In the genomic region with DNA sequence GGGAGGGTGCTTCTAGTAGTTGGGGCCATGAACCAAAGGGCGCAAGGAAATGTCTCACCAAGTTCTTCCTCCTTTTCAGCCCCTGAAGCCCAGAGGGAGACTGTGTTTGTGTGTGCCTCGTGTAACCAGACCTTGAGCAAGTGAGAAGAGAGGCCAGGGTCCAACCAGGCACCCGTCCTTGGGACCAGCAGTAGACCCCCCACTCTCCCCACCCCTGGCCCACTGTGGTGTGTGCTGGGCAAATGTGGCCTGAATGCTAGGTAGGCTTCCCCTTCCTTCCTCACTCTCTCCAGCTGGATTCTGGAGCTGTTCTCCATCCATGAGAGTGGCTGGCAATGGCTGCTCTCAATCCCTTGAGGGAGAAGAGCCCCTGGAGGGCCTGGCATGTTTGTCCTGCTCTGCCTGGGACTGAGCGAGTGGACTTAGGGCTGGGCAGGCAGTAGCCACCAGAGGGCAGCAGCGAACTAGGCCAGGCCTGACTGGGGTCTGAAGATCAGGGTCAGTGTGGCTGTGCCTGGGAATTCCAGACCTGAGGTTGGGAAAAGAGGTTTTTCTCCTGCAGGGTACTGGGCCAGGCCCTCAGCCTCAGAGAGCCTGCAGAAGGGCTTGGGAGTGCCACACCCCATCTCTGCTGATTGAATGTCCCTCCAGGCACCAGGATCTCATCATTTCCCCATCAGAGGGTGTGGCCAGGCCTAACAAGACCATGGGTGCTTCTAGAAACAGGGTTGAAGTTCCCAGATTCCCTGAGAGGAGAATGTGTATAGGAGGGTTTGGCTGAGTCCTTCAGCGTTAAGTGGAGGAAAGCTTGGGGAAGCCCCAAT, we compare ENCODE assay signal across 7 cellular contexts. TPM values are rescaled to one million over a fixed set of nuclear protein-coding genes. Genes with fewer than 3 reads are reported as not detected.
A peak's percentile ranks its signal among the peaks of the same experiment; 100 is the strongest.
DNase-seq lines count a peak whose midpoint lies in the region; ATAC-seq, FAIRE-seq and TF ChIP-seq lines count a peak whose summit lies in the region.

No MANE protein-coding gene starts in this region.

- TF ChIP-seq POLR2A in sigmoid colon (IDR thresholded peaks at IDR 0.05): no peak

- FAIRE-seq in astrocyte (lab: Jason Lieb, UNC): no peak

- H3K9ac ChIP-seq in Karpas-422 (ENCODE audit: low read length): no peak overlapping the region
- no peak overlapping the region for H3K9ac ChIP-seq in astrocyte (ENCODE audit: low read length)

- no peaks in the 10 kb centered on the region for H3K27me3 ChIP-seq in GM06990 (replicated peaks; ENCODE audit: control insufficient read depth, insufficient read depth, low read length)
- H3K27me3 ChIP-seq in Karpas-422 (ENCODE audit: low read length): no peaks in the 10 kb centered on the region
- no peaks in the 10 kb centered on the region for H3K27me3 ChIP-seq in astrocyte (ENCODE audit: insufficient read depth, low read length)
- H3K27me3 ChIP-seq in sigmoid colon: no peaks in the 10 kb centered on the region

- in situ Hi-C loops in SK-MEL-5 (cut with HindIII; ENCODE audit: low pct_unique_long_range_greater_than_20kb, low sequenced_read_pairs): no loop called here

- H3K36me3 ChIP-seq in GM06990 (ENCODE audit: control insufficient read depth, insufficient read depth, low read length) (peaks cover 46% of the 10 kb centered on the region), Karpas-422 (ENCODE audit: insufficient read depth, low read length) (no peaks in the 10 kb centered on the region), astrocyte (ENCODE audit: insufficient read depth, low read length) (peaks cover 7% of the 10 kb centered on the region), sigmoid colon (peaks cover 18 to 69% (median 49%) of the 10 kb centered on the region in 4 donors)

- H3K4me1 ChIP-seq in Karpas-422 (ENCODE audit: low read length): no peaks in the 10 kb centered on the region
- no peaks in the 10 kb centered on the region for H3K4me1 ChIP-seq in astrocyte (ENCODE audit: insufficient read depth, low read length)
- H3K4me1 ChIP-seq in sigmoid colon: no peaks in the 10 kb centered on the region

- 58 to 67% methylated on average over 6 of the region's 6 CpGs for WGBS in sigmoid colon, 2 donors

- H3K36me3 Mint-ChIP-seq in astrocyte (ENCODE audit: low read depth, unreplicated experiment): peaks cover 18% of the 10 kb centered on the region

- no peak for TF ChIP-seq EP300 in sigmoid colon (IDR thresholded peaks at IDR 0.05)

- no peaks in the 10 kb centered on the region for H3K79me2 ChIP-seq in Karpas-422 (ENCODE audit: low read length)
- no peaks in the 10 kb centered on the region for H3K79me2 ChIP-seq in astrocyte (ENCODE audit: insufficient read depth, low read length)

- H3K27ac ChIP-seq in Karpas-422 (ENCODE audit: low read length): no peak overlapping the region
- no peak overlapping the region for H3K27ac ChIP-seq in astrocyte (ENCODE audit: low read depth, low read length)
- H3K27ac ChIP-seq in sigmoid colon: peak overlapping the region in 3 of 4 donors; percentile 26 to 60 (median 43)

- TF ChIP-seq CTCF in GM06990 (IDR thresholded peaks at IDR 0.05; ENCODE audit: insufficient read depth, low read length, poor library complexity, severe bottlenecking): peak; percentile 87
- TF ChIP-seq CTCF in astrocyte (IDR thresholded peaks at IDR 0.05; ENCODE audit: insufficient read depth, low read depth, low read length): peak; percentile 76
- TF ChIP-seq CTCF in sigmoid colon (IDR thresholded peaks at IDR 0.05): peak; percentile 6 to 76 (median 68)

- ATAC-seq in GM21619 (IDR thresholded peaks at IDR 0.05; ENCODE audit: unreplicated experiment): no peak

- no peaks in the 10 kb centered on the region for H3K27me3 Mint-ChIP-seq in astrocyte (ENCODE audit: low read depth, unreplicated experiment)

- H3K4me3 Mint-ChIP-seq in astrocyte (ENCODE audit: unreplicated experiment): no peak overlapping the region

- H3K27ac Mint-ChIP-seq in astrocyte (ENCODE audit: unreplicated experiment): peak overlapping the region; percentile 18

- no peaks in the 10 kb centered on the region for H3K9me2 ChIP-seq in Karpas-422 (replicated peaks; ENCODE audit: insufficient read depth, low read length)

- H2AFZ ChIP-seq in Karpas-422 (ENCODE audit: low read length): no peak overlapping the region
- H2AFZ ChIP-seq in astrocyte (ENCODE audit: low read depth, low read length): no peak overlapping the region

- H3K9me3 Mint-ChIP-seq in astrocyte (ENCODE audit: unreplicated experiment): no peaks in the 10 kb centered on the region

- no peak overlapping the region for H3K4me3 ChIP-seq in GM06990 (replicated peaks; ENCODE audit: low read depth, low read length)
- H3K4me3 ChIP-seq in Karpas-422 (ENCODE audit: low read length): no peak overlapping the region
- H3K4me3 ChIP-seq in astrocyte (ENCODE audit: insufficient read depth, low read depth, low read length): no peak overlapping the region
- no peak overlapping the region for H3K4me3 ChIP-seq in sigmoid colon

- peaks cover 19% of the 10 kb centered on the region for H3K4me1 Mint-ChIP-seq in astrocyte (ENCODE audit: low read depth, unreplicated experiment)

- DNase-seq in GM06990 (ENCODE audit: extremely low read depth, insufficient read length) (no peak), Karpas-422 (peak; percentile 59), SK-MEL-5 (ENCODE audit: low read depth, low spot score) (peak; percentile 80), astrocyte (ENCODE audit: low read depth) (peak; percentile 22), hippocampal formation (lab: John Stamatoyannopoulos, UW) (peak; percentile 14 to 46), sigmoid colon (peak; percentile 75)

- H4K20me1 ChIP-seq in Karpas-422 (ENCODE audit: insufficient read depth, low read depth, low read length) (no peaks in the 10 kb centered on the region), astrocyte (ENCODE audit: insufficient read depth, low read length) (peaks cover 22% of the 10 kb centered on the region)

- intact Hi-C loops in sigmoid colon (cut with DNase I): no loop called here

- no peaks in the 10 kb centered on the region for H3K9me3 ChIP-seq in Karpas-422 (ENCODE audit: low read length)
- H3K9me3 ChIP-seq in astrocyte (ENCODE audit: insufficient read depth, low read depth, low read length): no peaks in the 10 kb centered on the region
- H3K9me3 ChIP-seq in sigmoid colon: no peaks in the 10 kb centered on the region

- H3K4me2 ChIP-seq in Karpas-422 (ENCODE audit: low read depth, low read length, poor library complexity, severe bottlenecking): no peak overlapping the region
- H3K4me2 ChIP-seq in astrocyte (ENCODE audit: low read length): no peak overlapping the region

RNA-seq across cellular contexts. Expression of a gene that starts 12.4 kb away (rescaled TPM):
- total RNA-seq in Karpas-422 (2014; rRNA removed; shearing (Covaris generic); ENCODE audit: low replicate concordance): not detected in 2 replicates
- 0.08 and 0.21 TPM in 2 replicates for total RNA-seq in SK-MEL-5 (2014; rRNA removed; shearing (Covaris generic))
- 0.32 and 1.2 TPM in 2 replicates for polyA plus RNA-seq in SK-MEL-5 (2015; cell fraction: cytosol; rRNA removed)
- not detected in 2 replicates for polyA plus RNA-seq in SK-MEL-5 (2015; cell fraction: nucleus; rRNA removed)
- 0.14 and 0.16 TPM in 2 replicates for total RNA-seq in astrocyte
- total RNA-seq in sigmoid colon: 10 to 100 TPM in 3 of 4 donors, 1 to 10 TPM in 1; 9.9 to 24.6 (median 21.4) TPM
- 1 to 10 TPM in 1 of 3 donors, under 1 TPM in 2; 0.46 to 5.0 (median 0.60) TPM for polyA plus RNA-seq in sigmoid colon

RNA-seq across cellular contexts. Expression of a gene that starts 22.4 kb away (rescaled TPM):
- 16.9 and 19.6 TPM in 2 replicates for total RNA-seq in Karpas-422 (2014; rRNA removed; shearing (Covaris generic); ENCODE audit: low replicate concordance)
- 27.5 and 27.9 TPM in 2 replicates for total RNA-seq in SK-MEL-5 (2014; rRNA removed; shearing (Covaris generic))
- 31.2 and 37.8 TPM in 2 replicates for polyA plus RNA-seq in SK-MEL-5 (2015; cell fraction: cytosol; rRNA removed)
- 103 and 110 TPM in 2 replicates for polyA plus RNA-seq in SK-MEL-5 (2015; cell fraction: nucleus; rRNA removed)
- total RNA-seq in astrocyte: 31.3 and 32.8 TPM in 2 replicates
- 10 to 100 TPM in 3 of 4 donors, 1 to 10 TPM in 1; 8.9 to 15.9 (median 12.4) TPM for total RNA-seq in sigmoid colon
- polyA plus RNA-seq in sigmoid colon: 10 to 100 TPM in 1 of 3 donors, 1 to 10 TPM in 2; 7.2 to 42.2 (median 7.9) TPM

RNA-seq across cellular contexts. Expression of a gene that starts 45.8 kb away (rescaled TPM):
- not detected in 2 replicates for total RNA-seq in Karpas-422 (2014; rRNA removed; shearing (Covaris generic); ENCODE audit: low replicate concordance)
- 27.4 and 28.4 TPM in 2 replicates for total RNA-seq in SK-MEL-5 (2014; rRNA removed; shearing (Covaris generic))
- polyA plus RNA-seq in SK-MEL-5 (2015; cell fraction: cytosol; rRNA removed): 65.5 and 84.2 TPM in 2 replicates
- polyA plus RNA-seq in SK-MEL-5 (2015; cell fraction: nucleus; rRNA removed): 33.9 and 35.5 TPM in 2 replicates
- total RNA-seq in astrocyte (69.7 and 79.2 TPM in 2 replicates), sigmoid colon (10 to 100 TPM; 17.3 to 40.7 (median 22.0) TPM)
- polyA plus RNA-seq in sigmoid colon: 10 to 100 TPM; 16.2 to 22.2 (median 16.7) TPM

Comparison
In these comparisons a context has a peak if more than half of its experiments do, and no peak if none do; other contexts are left out.
1. H3K27ac ChIP-seq: peak in sigmoid colon (3 of 4); none in Karpas-422 (single experiment) and astrocyte (single experiment).
2. RNA of a gene that starts 45.8 kb away (total RNA-seq): 69.7 to 79.2 TPM in astrocyte, 27.4 to 28.4 TPM in SK-MEL-5 and 17.3 to 40.7 TPM in sigmoid colon; not detected in Karpas-422; every median in the first group is over 10 times any median in the second.
3. Peak in every context shown above with its lines, with median percentiles within 50 percentile points of each other: CTCF ChIP-seq.